1 cellular context compared by ENCODE assay signal in the genomic region with DNA sequence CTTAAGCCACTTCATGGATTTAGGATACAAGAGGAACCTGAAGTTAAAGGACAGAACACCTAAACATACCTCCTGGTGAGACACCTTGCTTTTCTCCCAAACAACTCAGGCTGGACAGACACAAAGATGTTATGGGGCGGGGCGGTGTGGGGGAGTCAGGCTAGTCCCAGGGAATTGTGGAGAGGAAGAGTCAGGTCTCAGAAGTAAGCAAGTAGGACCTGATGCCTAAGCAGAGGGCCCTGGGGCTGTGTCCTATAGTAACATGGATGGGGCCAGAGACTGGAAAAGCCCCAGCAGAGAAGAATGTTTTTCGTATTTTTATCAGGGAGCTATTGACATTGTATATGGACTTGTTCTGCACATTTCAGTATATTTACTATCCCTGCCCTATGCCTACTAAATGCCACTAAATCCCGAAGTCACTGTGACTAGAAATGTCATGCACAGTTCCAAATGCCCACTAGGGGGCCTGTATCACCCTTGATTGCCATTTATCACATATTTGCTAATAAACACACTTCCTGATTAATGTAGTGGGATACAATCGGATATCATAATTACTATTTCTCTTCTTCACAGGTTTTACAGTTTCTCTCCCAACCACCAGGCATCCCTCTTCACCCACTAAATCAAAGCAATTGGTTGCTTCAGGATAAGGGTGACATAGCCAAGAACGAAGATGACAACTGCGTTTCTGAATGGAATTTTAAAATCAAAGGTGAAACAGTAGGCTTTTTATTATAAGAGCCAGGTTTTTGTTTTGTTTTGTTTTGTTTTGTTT.
TF ChIP-seq lines count a peak whose summit lies in the region.

No MANE protein-coding gene starts in this region.

TF ChIP-seq in WTC11, 78 proteins besides CTCF, POLR2A, EP300 and RAD21 (continued from another document):
- TF ChIP-seq NFYB (CRISPR knock-in tag; conservative IDR thresholded peaks at IDR 0.05; ENCODE audit: low read depth) = no peak
